ENCODE assay signal across 1 cellular context in genomic region chr10:122500194-122500593, GRCh38.
TF ChIP-seq lines count a peak whose summit lies in the region.

No MANE protein-coding gene starts in this region.

TF ChIP-seq in GM23338, 12 proteins besides CTCF, POLR2A, EP300 and RAD21:
- no peak for TF ChIP-seq EZH2 (IDR thresholded peaks at IDR 0.05; ENCODE audit: low read depth, unreplicated experiment)
- TF ChIP-seq EZH2phosphoT487 (IDR thresholded peaks at IDR 0.05; ENCODE audit: unreplicated experiment) = no peak
- TF ChIP-seq STAT1 (IDR thresholded peaks at IDR 0.05; ENCODE audit: unreplicated experiment) = no peak
- no peak for TF ChIP-seq POLR2AphosphoS5 (IDR thresholded peaks at IDR 0.05; ENCODE audit: low read depth)
- no peak for TF ChIP-seq ZNF462 (CRISPR knock-in tag; IDR thresholded peaks at IDR 0.05)
- no peak for TF ChIP-seq NANOG (IDR thresholded peaks at IDR 0.05; ENCODE audit: borderline replicate concordance)
- no peak for TF ChIP-seq REST (IDR thresholded peaks at IDR 0.05; ENCODE audit: unreplicated experiment)
- TF ChIP-seq JUNB (IDR thresholded peaks at IDR 0.05; ENCODE audit: unreplicated experiment) = no peak
- no peak for TF ChIP-seq CREB1 (CRISPR knock-in tag; IDR thresholded peaks at IDR 0.05; ENCODE audit: low read depth)
- TF ChIP-seq, protein P1, sequence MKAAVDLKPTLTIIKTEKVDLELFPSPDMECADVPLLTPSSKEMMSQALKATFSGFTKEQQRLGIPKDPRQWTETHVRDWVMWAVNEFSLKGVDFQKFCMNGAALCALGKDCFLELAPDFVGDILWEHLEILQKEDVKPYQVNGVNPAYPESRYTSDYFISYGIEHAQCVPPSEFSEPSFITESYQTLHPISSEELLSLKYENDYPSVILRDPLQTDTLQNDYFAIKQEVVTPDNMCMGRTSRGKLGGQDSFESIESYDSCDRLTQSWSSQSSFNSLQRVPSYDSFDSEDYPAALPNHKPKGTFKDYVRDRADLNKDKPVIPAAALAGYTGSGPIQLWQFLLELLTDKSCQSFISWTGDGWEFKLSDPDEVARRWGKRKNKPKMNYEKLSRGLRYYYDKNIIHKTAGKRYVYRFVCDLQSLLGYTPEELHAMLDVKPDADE (IDR thresholded peaks at IDR 0.05) = no peak
- TF ChIP-seq ZNF331 (CRISPR knock-in tag; IDR thresholded peaks at IDR 0.05; ENCODE audit: low read depth) = no peak
- no peak for TF ChIP-seq ZNF114 (CRISPR knock-in tag; IDR thresholded peaks at IDR 0.05)
TF ChIP-seq in GM23338: peak in this region for 0.
